In the genomic region with DNA sequence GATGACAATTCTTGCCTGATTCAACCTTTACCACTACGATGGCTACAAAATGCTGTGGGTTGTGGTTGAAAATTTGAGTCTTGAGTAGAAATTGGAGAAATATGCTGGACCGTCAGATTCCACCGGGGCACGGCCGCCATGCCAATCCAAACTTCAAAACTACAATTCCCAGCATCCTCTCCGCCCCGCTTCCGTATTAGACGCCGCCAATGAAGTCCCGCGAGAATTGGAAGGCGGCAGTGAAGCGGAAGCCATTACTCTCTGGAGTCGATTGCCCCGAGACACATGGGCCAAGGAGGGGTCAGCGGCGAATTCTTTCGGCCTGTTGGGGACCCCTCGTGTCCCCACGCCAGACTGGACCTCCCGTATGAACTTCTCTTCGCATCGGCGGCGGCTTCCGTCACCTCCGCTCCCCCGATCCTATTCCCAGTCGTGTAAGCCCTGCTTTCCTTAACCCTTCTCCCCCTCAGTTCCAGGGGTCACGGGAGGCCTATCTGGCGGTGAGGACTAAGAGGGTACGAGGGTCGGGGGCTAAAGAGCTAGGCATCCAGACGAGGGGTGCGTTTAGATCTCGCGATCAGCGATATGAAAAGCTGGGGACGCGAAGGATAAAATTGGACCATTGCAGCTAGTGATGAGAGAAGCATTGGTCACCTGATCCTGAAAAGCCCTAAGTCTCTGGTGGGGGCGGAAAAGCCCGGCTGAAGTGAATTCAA, we compare ENCODE assay signal across 8 cellular contexts. TPM values are rescaled to one million over a fixed set of nuclear protein-coding genes. Genes with fewer than 3 reads are reported as not detected.
DNase-seq lines count a peak whose midpoint lies in the region; ATAC-seq, FAIRE-seq and TF ChIP-seq lines count a peak whose summit lies in the region.

Gene ZNF317 (plus strand): TSS at position 239 of the 716 bp plus-strand sequence. CDS start 15,620 bp downstream, outside the sequence.

- TF ChIP-seq CTCF in D721Med (IDR thresholded peaks at IDR 0.05; ENCODE audit: insufficient read depth, missing control alignments), result no peak
- no peak for TF ChIP-seq CTCF in epithelial cell of proximal tubule (conservative IDR thresholded peaks at IDR 0.05; ENCODE audit: low read depth, low read length)

- peaks cover 2% of the 10 kb centered on the region for H3K27me3 Mint-ChIP-seq in IgD-negative memory B cell

- FAIRE-seq in D721Med (lab: Jason Lieb, UNC), result no peak

- H3K9me3 Mint-ChIP-seq in IgD-negative memory B cell, result peaks cover 0 to 8% (median 5%) of the 10 kb centered on the region in 3 donors

- peaks cover 19 to 25% (median 21%) of the 10 kb centered on the region in 3 donors for H3K4me1 Mint-ChIP-seq in IgD-negative memory B cell

- peak within 1 kb of the TSS; percentile 97 to 100 (median 98) for H3K4me3 Mint-ChIP-seq in IgD-negative memory B cell

- peaks cover 13% of the 10 kb centered on the region for H3K36me3 Mint-ChIP-seq in IgD-negative memory B cell

- peak; percentile 59 for DNase-seq in D721Med (ENCODE audit: insufficient read length, low spot score)
- DNase-seq in OCI-M2 (lab: John Stamatoyannopoulos, UW; ENCODE audit: unreplicated experiment), result peak; percentile 46
- peak; percentile 87 for DNase-seq in activated T-cell treated with anti-CD3 and anti-CD28 coated beads for 4 hours
- peak; percentile 41 for DNase-seq in epithelial cell of proximal tubule (ENCODE audit: low read depth)
- DNase-seq in mucosa of gallbladder (ENCODE audit: low spot score), result peak; percentile 96
- peak; percentile 77 to 83 for DNase-seq in stimulated activated CD8-positive, alpha-beta memory T cell treated with anti-CD3 and anti-CD28 coated beads, Interleukin-4, amount 100 ng/mL, for 4 hours (ENCODE audit: low read depth in 2 of 2, low spot score in 1 of 2)

- ATAC-seq in GM21528 (IDR thresholded peaks at IDR 0.05; ENCODE audit: low FRiP score, unreplicated experiment), result peak; percentile 88

- H3K27ac Mint-ChIP-seq in IgD-negative memory B cell, result peak within 1 kb of the TSS; percentile 87 to 99 (median 97)

- peak within 1 kb of the TSS; percentile 95 for H3K4me3 ChIP-seq in epithelial cell of proximal tubule (ENCODE audit: low read depth, low read length)

RNA-seq across cellular contexts. Expression of gene ZNF317, which starts in this region (rescaled TPM):
- 51.6 TPM for polyA plus RNA-seq in IgD-negative memory B cell
- 11.9 and 15.7 TPM in 2 replicates for total RNA-seq in epithelial cell of proximal tubule
- 32.9 TPM for total RNA-seq in mucosa of gallbladder

Comparison
In these comparisons a context has a peak if more than half of its experiments do, and no peak if none do; other contexts are left out.
1. Peak in every context shown above with its lines: DNase-seq, ATAC-seq and H3K4me3 ChIP-seq.
2. DNase-seq: peak in every context shown above with its lines; median percentile 96 in mucosa of gallbladder; 87 in activated T-cell treated with anti-CD3 and anti-CD28 coated beads for 4 hours; 80 in stimulated activated CD8-positive, alpha-beta memory T cell treated with anti-CD3 and anti-CD28 coated beads, Interleukin-4, amount 100 ng/mL, for 4 hours; 59 in D721Med; 46 in OCI-M2; 41 in epithelial cell of proximal tubule.